Comparison of ENCODE assay signal across 15 cellular contexts in genomic region chr9:124439661-124440243, GRCh38. TPM values are rescaled to one million over a fixed set of nuclear protein-coding genes. Genes with fewer than 3 reads are reported as not detected.
DNase-seq lines count a peak whose midpoint lies in the region; ATAC-seq and TF ChIP-seq lines count a peak whose summit lies in the region.
"Had no signal": no experiment of that assay in that cellular context is flagged by ENCODE, and none has a peak within 500 bp of the region (broad histone marks: within the 10 kb centered on the region; RNA-seq: fewer than 3 reads in every experiment).

No MANE protein-coding gene starts in this region.

- no peak for TF ChIP-seq EP300 in sigmoid colon (IDR thresholded peaks at IDR 0.05)

- H3K27me3 Mint-ChIP-seq in activated naive CD8-positive, alpha-beta T cell treated with anti-CD3 and anti-CD28 coated beads, Interleukin-2, amount 10 ng/mL, durations not matched to agents 7 days and 5 days = peaks cover 31% of the 10 kb centered on the region
- peaks cover 27% of the 10 kb centered on the region for H3K27me3 Mint-ChIP-seq in activated naive CD8-positive, alpha-beta T cell treated with anti-CD3 and anti-CD28 coated beads for 36 hours

- H3K36me3 Mint-ChIP-seq in activated naive CD8-positive, alpha-beta T cell treated with anti-CD3 and anti-CD28 coated beads, Interleukin-2, amount 10 ng/mL, durations not matched to agents 7 days and 5 days = no peaks in the 10 kb centered on the region
- no peaks in the 10 kb centered on the region for H3K36me3 Mint-ChIP-seq in activated naive CD8-positive, alpha-beta T cell treated with anti-CD3 and anti-CD28 coated beads for 36 hours
- H3K36me3 Mint-ChIP-seq: CD4-positive, CD25-positive, alpha-beta regulatory T cell had no signal

- H3K27ac ChIP-seq in sigmoid colon (no peak overlapping the region), thyroid gland (no peak overlapping the region)
- H3K27ac ChIP-seq: BLaER1 treated with 17β-estradiol and CSF1 and Interleukin-3, amounts not matched to agents 10 nM and 100 nM had no signal

- no peaks in the 10 kb centered on the region for H3K4me1 ChIP-seq in sigmoid colon
- H3K4me1 ChIP-seq in thyroid gland = no peaks in the 10 kb centered on the region

- ATAC-seq in activated naive CD8-positive, alpha-beta T cell treated with anti-CD3 and anti-CD28 coated beads, Interleukin-2, amount 10 ng/mL, durations not matched to agents 7 days and 5 days (ENCODE audit: low read depth) = no peak
- no peak for ATAC-seq in HG02885 (IDR thresholded peaks at IDR 0.05; ENCODE audit: poor library complexity, unreplicated experiment)
- ATAC-seq in HG02973 (IDR thresholded peaks at IDR 0.05; ENCODE audit: unreplicated experiment) = no peak

- H3K4me3 Mint-ChIP-seq in activated naive CD8-positive, alpha-beta T cell treated with anti-CD3 and anti-CD28 coated beads, Interleukin-2, amount 10 ng/mL, durations not matched to agents 7 days and 5 days = no peak overlapping the region
- no peak overlapping the region for H3K4me3 Mint-ChIP-seq in activated naive CD8-positive, alpha-beta T cell treated with anti-CD3 and anti-CD28 coated beads for 36 hours
- H3K4me3 Mint-ChIP-seq: CD4-positive, CD25-positive, alpha-beta regulatory T cell; H9 had no signal

- TF ChIP-seq POLR2A in sigmoid colon (IDR thresholded peaks at IDR 0.05) (no peak), thyroid gland (IDR thresholded peaks at IDR 0.05) (no peak)

- H3K9me3 ChIP-seq in sigmoid colon = peaks cover 0 to 2% (median 0%) of the 10 kb centered on the region in 4 donors
- H3K9me3 ChIP-seq in thyroid gland = no peaks in the 10 kb centered on the region

- no peaks in the 10 kb centered on the region for H3K4me1 Mint-ChIP-seq in activated naive CD8-positive, alpha-beta T cell treated with anti-CD3 and anti-CD28 coated beads, Interleukin-2, amount 10 ng/mL, durations not matched to agents 7 days and 5 days
- no peaks in the 10 kb centered on the region for H3K4me1 Mint-ChIP-seq in activated naive CD8-positive, alpha-beta T cell treated with anti-CD3 and anti-CD28 coated beads for 36 hours
- H3K4me1 Mint-ChIP-seq: CD4-positive, CD25-positive, alpha-beta regulatory T cell; H9 had no signal

- peak; percentile 15 for DNase-seq in activated naive CD8-positive, alpha-beta T cell treated with anti-CD3 and anti-CD28 coated beads, Interleukin-2, amount 10 ng/mL, durations not matched to agents 7 days and 5 days
- DNase-seq in activated naive CD8-positive, alpha-beta T cell treated with anti-CD3 and anti-CD28 coated beads for 36 hours = no peak
- DNase-seq in mesenteric fat pad (ENCODE audit: low spot score) = peak; percentile 71
- peak; percentile 41 for DNase-seq in sigmoid colon
- DNase-seq in thyroid gland = no peak
- DNase-seq: 8988T; AML-193; CD4-positive, CD25-positive, alpha-beta regulatory T cell; GF-D8; GOT3; H9; IMR-90 had no signal

- H3K9me3 Mint-ChIP-seq in activated naive CD8-positive, alpha-beta T cell treated with anti-CD3 and anti-CD28 coated beads, Interleukin-2, amount 10 ng/mL, durations not matched to agents 7 days and 5 days = no peaks in the 10 kb centered on the region
- H3K9me3 Mint-ChIP-seq in activated naive CD8-positive, alpha-beta T cell treated with anti-CD3 and anti-CD28 coated beads for 36 hours = peaks cover 2% of the 10 kb centered on the region

- no peak overlapping the region for H3K27ac Mint-ChIP-seq in activated naive CD8-positive, alpha-beta T cell treated with anti-CD3 and anti-CD28 coated beads, Interleukin-2, amount 10 ng/mL, durations not matched to agents 7 days and 5 days
- H3K27ac Mint-ChIP-seq in activated naive CD8-positive, alpha-beta T cell treated with anti-CD3 and anti-CD28 coated beads for 36 hours = no peak overlapping the region
- H3K27ac Mint-ChIP-seq: CD4-positive, CD25-positive, alpha-beta regulatory T cell had no signal

- H3K4me3 ChIP-seq in sigmoid colon (no peak overlapping the region), thyroid gland (replicated peaks in 1 of 3) (no peak overlapping the region)
- H3K4me3 ChIP-seq: BLaER1 treated with 17β-estradiol and CSF1 and Interleukin-3, amounts not matched to agents 10 nM and 100 nM had no signal

- intact Hi-C loops in sigmoid colon (cut with DNase I) (no loop called here), thyroid gland (cut with DNase I) (no loop called here)

- POLR2A ChIA-PET in activated naive CD8-positive, alpha-beta T cell treated with anti-CD3 and anti-CD28 coated beads, Interleukin-2, amount 10 ng/mL, durations not matched to agents 7 days and 5 days (lab: Charles Lee) = no interaction called here

- WGBS in sigmoid colon, 2 donors = 89 to 94% methylated on average over 6 of the region's 6 CpGs
- WGBS in thyroid gland, 2 donors = 91 to 96% methylated on average over 6 of the region's 6 CpGs

- H3K27me3 ChIP-seq in sigmoid colon (peaks cover 0 to 3% (median 0%) of the 10 kb centered on the region in 3 donors), thyroid gland (no peaks in the 10 kb centered on the region)
- H3K27me3 ChIP-seq: BLaER1 treated with 17β-estradiol and CSF1 and Interleukin-3, amounts not matched to agents 10 nM and 100 nM had no signal

- no peak for TF ChIP-seq CTCF in sigmoid colon (IDR thresholded peaks at IDR 0.05)
- no peak for TF ChIP-seq CTCF in thyroid gland (IDR thresholded peaks at IDR 0.05)

- H3K36me3 ChIP-seq in sigmoid colon = no peaks in the 10 kb centered on the region
- H3K36me3 ChIP-seq in thyroid gland = no peaks in the 10 kb centered on the region
- H3K36me3 ChIP-seq: BLaER1 treated with 17β-estradiol and CSF1 and Interleukin-3, amounts not matched to agents 10 nM and 100 nM had no signal

RNA-seq across cellular contexts. Expression of gene ADGRD2, which starts 10.5 kb away (rescaled TPM):
- total RNA-seq in activated naive CD8-positive, alpha-beta T cell treated with anti-CD3 and anti-CD28 coated beads, Interleukin-2, amount 10 ng/mL, durations not matched to agents 7 days and 5 days = not detected
- total RNA-seq in activated naive CD8-positive, alpha-beta T cell treated with anti-CD3 and anti-CD28 coated beads for 36 hours = not detected
- total RNA-seq in mesenteric fat pad (not detected), sigmoid colon (not detected), thyroid gland (not detected)
- polyA plus RNA-seq in sigmoid colon = not detected
- total RNA-seq: CD4-positive, CD25-positive, alpha-beta regulatory T cell; IMR-90 had no signal
- polyA plus RNA-seq: CD4-positive, CD25-positive, alpha-beta regulatory T cell; IMR-90 had no signal

RNA-seq across cellular contexts. Expression of gene PSMB7, which starts 24.5 kb away (rescaled TPM):
- total RNA-seq in activated naive CD8-positive, alpha-beta T cell treated with anti-CD3 and anti-CD28 coated beads, Interleukin-2, amount 10 ng/mL, durations not matched to agents 7 days and 5 days = 10 to 100 TPM; 88.7 to 93.6 TPM
- 100 to 1,000 TPM; 191 to 199 TPM for total RNA-seq in activated naive CD8-positive, alpha-beta T cell treated with anti-CD3 and anti-CD28 coated beads for 36 hours
- 114 TPM for total RNA-seq in mesenteric fat pad
- 100 to 1,000 TPM; 136 to 172 (median 166) TPM for total RNA-seq in sigmoid colon
- polyA plus RNA-seq in sigmoid colon = 100 to 1,000 TPM; 153 to 179 (median 177) TPM
- total RNA-seq in thyroid gland = 100 to 1,000 TPM in 3 of 4 donors, 10 to 100 TPM in 1; 84.3 to 178 (median 135) TPM

Comparison
In these comparisons a context has a peak if more than half of its experiments do, and no peak if none do; other contexts are left out.
1. DNase-seq: peak in activated naive CD8-positive, alpha-beta T cell treated with anti-CD3 and anti-CD28 coated beads, Interleukin-2, amount 10 ng/mL, durations not matched to agents 7 days and 5 days (single experiment), mesenteric fat pad (single experiment) and sigmoid colon (single experiment); none in activated naive CD8-positive, alpha-beta T cell treated with anti-CD3 and anti-CD28 coated beads for 36 hours (single experiment) and thyroid gland (0 of 2).